Comparison of ENCODE assay signal across 16 cellular contexts in genomic region chr11:105466582-105467228, GRCh38.
DNase-seq lines count a peak whose midpoint lies in the region; ATAC-seq and TF ChIP-seq lines count a peak whose summit lies in the region.
"Had no signal": no experiment of that assay in that cellular context is flagged by ENCODE, and none has a peak within 500 bp of the region (broad histone marks: within the 10 kb centered on the region; RNA-seq: fewer than 3 reads in every experiment).

No MANE protein-coding gene starts in this region.

- DNase-seq in EH (ENCODE audit: low read depth) (peak; percentile 61), LNCaP clone FGC (ENCODE audit: low read depth) (peak; percentile 36), choroid plexus epithelial cell (ENCODE audit: low read depth) (peak; percentile 95), left kidney (ENCODE audit: low read depth, low spot score) (peak; percentile 16), nucleus accumbens (lab: John Stamatoyannopoulos, UW) (no peak), esophagus squamous epithelium (lab: John Stamatoyannopoulos, UW) (no peak)
- DNase-seq: activated CD8-positive, alpha-beta memory T cell treated with anti-CD3 and anti-CD28 coated beads, Interleukin-2, amount 50 U/mL, for 4 hours; activated naive CD8-positive, alpha-beta T cell treated with anti-CD3 and anti-CD28 coated beads, Interleukin-2, amount 10 ng/mL, durations not matched to agents 7 days and 5 days; erythroblast; NCI-H2171 treated with DMSO at 0.1 percent for 48 hours; stimulated activated CD4-positive, alpha-beta T cell treated with anti-CD3 and anti-CD28 coated beads, Interleukin-4, amount 100 ng/mL, for 1 hour; stimulated activated naive CD8-positive, alpha-beta T cell treated with anti-CD3 and anti-CD28 coated beads, Interleukin-15, Interleukin-2, amounts not matched to agents 100 U/mL and 50 U/mL, for 24 hours had no signal

- H3K27ac ChIP-seq in esophagus squamous epithelium = no peak overlapping the region
- H3K27ac ChIP-seq: parathyroid adenoma had no signal

- WGBS in esophagus squamous epithelium, 2 donors = 14% methylated on average over 2 of the region's 2 CpGs

- H3K4me3 ChIP-seq in LNCaP clone FGC (ENCODE audit: low read depth, low read length) (no peak overlapping the region), choroid plexus epithelial cell (ENCODE audit: low read depth, low read length) (no peak overlapping the region), esophagus squamous epithelium (no peak overlapping the region)
- H3K4me3 ChIP-seq: GM12878 had no signal

- H3K27me3 ChIP-seq in esophagus squamous epithelium = no peaks in the 10 kb centered on the region

- TF ChIP-seq CTCF in LNCaP clone FGC (IDR thresholded peaks at IDR 0.05; ENCODE audit: control insufficient read depth, extremely low read depth, insufficient read depth) = no peak
- no peak for TF ChIP-seq CTCF in choroid plexus epithelial cell (conservative IDR thresholded peaks at IDR 0.05; ENCODE audit: low read depth, low read length)
- TF ChIP-seq CTCF in esophagus squamous epithelium (IDR thresholded peaks at IDR 0.05) = no peak

- TF ChIP-seq POLR2A in esophagus squamous epithelium (IDR thresholded peaks at IDR 0.05) = no peak

- no peaks in the 10 kb centered on the region for H3K9me3 ChIP-seq in esophagus squamous epithelium

- intact Hi-C loops in esophagus squamous epithelium (cut with DNase I) = no loop called here

- ATAC-seq in HG02884 (IDR thresholded peaks at IDR 0.05; ENCODE audit: unreplicated experiment) = no peak
- ATAC-seq in GM18909 (IDR thresholded peaks at IDR 0.05; ENCODE audit: poor library complexity, unreplicated experiment) = no peak
- ATAC-seq: GM12878; stimulated activated naive CD8-positive, alpha-beta T cell treated with anti-CD3 and anti-CD28 coated beads, Interleukin-15, Interleukin-2, amounts not matched to agents 100 U/mL and 50 U/mL, for 24 hours had no signal

- H3K4me1 ChIP-seq in esophagus squamous epithelium = no peaks in the 10 kb centered on the region
- H3K4me1 ChIP-seq: parathyroid adenoma had no signal

- no peaks in the 10 kb centered on the region for H3K36me3 ChIP-seq in esophagus squamous epithelium

Comparison
In these comparisons a context has a peak if more than half of its experiments do, and no peak if none do; other contexts are left out.
1. DNase-seq: peak in EH (single experiment), LNCaP clone FGC (single experiment), choroid plexus epithelial cell (single experiment) and left kidney (single experiment); none in nucleus accumbens (0 of 56) and esophagus squamous epithelium (single experiment).